ENCODE assay signal across 1 cellular context in the genomic region with DNA sequence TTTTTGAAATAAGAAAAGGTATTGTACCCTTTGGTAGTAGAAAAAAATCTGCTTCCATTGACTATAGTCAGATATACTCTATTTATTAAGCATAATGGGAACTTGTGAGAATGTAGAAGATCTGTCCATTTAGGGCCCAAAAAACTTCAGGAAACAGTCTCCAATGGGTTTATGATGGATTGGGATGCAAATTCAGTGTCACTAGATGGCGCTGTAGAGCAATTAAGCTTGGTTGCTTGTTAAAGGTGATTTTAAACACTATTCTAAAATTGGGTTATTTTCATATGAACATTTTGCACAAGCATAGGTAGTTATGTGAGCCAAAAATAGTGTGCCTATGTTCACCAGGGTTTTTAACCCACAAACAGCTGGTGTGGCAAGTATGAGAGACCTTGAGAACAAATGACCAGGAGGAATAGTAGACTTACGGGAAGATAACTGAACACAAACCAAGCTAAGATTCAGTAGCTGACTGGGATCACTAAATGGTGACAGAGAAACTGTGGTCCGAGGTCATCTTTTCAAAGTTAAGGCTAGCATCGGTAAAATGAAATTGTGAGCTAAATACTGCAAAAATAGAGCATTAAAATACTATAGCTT.
TF ChIP-seq lines count a peak whose summit lies in the region.

No MANE protein-coding gene starts in this region.

TF ChIP-seq in endothelial cell of umbilical vein, 7 proteins besides CTCF, POLR2A, EP300 and RAD21:
- no peak for TF ChIP-seq GATA2 (IDR thresholded peaks at IDR 0.05; ENCODE audit: insufficient read depth, insufficient read length, low read depth, low read length)
- no peak for TF ChIP-seq JUN (IDR thresholded peaks at IDR 0.05; ENCODE audit: borderline replicate concordance, insufficient read depth, insufficient read length, low read depth)
- no peak for TF ChIP-seq EZH2 (IDR thresholded peaks at IDR 0.05; ENCODE audit: borderline replicate concordance, low read depth, low read length, severe bottlenecking)
- no peak for TF ChIP-seq MYC (IDR thresholded peaks at IDR 0.05; ENCODE audit: low read depth, low read length)
- TF ChIP-seq, protein P1, sequence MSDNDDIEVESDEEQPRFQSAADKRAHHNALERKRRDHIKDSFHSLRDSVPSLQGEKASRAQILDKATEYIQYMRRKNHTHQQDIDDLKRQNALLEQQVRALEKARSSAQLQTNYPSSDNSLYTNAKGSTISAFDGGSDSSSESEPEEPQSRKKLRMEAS (IDR thresholded peaks at IDR 0.05; ENCODE audit: insufficient read depth, insufficient read length), result no peak
- TF ChIP-seq POLR2AphosphoS5 (IDR thresholded peaks at IDR 0.05; ENCODE audit: insufficient read depth, low read depth, low read length), result no peak
- no peak for TF ChIP-seq FOS (IDR thresholded peaks at IDR 0.05; ENCODE audit: borderline replicate concordance, insufficient read depth, low read length)
TF ChIP-seq in endothelial cell of umbilical vein: peak in this region for 0.
